ENCODE assay signal across 10 cellular contexts in the genomic region with DNA sequence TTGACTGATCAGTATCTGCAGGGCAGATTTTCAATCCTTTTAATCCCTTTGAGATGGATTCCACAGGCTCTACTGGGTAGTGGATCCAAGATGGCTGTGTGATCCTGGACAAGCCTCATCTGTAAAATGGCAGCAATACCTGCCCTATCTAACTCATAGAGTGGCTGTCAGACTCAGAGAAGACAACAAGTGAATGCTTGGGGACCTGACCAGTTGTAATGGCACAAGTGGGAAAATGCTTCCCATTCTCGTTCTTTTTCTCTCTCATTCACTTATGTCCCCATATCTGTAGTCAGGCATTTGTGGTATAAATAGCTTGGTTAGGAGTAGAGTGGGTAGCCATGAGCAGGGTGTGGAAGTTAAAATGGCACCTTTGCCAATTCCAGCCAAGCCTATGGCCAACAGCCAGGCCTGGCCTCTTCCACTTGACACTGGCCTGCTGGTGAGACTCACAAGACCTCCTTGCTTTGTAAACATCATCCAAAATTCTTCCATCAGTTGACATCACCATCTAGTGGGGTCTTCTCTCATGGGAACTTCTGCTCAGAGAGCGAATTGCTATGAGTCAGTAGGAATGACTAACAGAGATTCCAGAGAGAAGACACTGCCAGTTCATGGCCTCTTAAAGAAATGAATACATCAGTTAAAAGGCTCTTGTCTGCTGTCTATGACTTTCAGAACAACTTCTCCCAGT.
DNase-seq lines count a peak whose midpoint lies in the region; ATAC-seq and TF ChIP-seq lines count a peak whose summit lies in the region.
"Had no signal": no experiment of that assay in that cellular context is flagged by ENCODE, and none has a peak within 500 bp of the region (broad histone marks: within the 10 kb centered on the region; RNA-seq: fewer than 3 reads in every experiment).

No MANE protein-coding gene starts in this region.

- H3K27me3 ChIP-seq in HAP-1 (ENCODE audit: low read depth): no peaks in the 10 kb centered on the region
- H3K27me3 ChIP-seq: cardiac muscle cell, suprapubic skin had no signal

- POLR2A ChIA-PET in activated CD8-positive, alpha-beta T cell treated with anti-CD3 and anti-CD28 coated beads for 36 hours (lab: Charles Lee): no interaction called here

- no peaks in the 10 kb centered on the region for H3K36me3 Mint-ChIP-seq in activated CD8-positive, alpha-beta T cell treated with anti-CD3 and anti-CD28 coated beads for 36 hours (ENCODE audit: low read depth)
- peaks cover 0 to 3% (median 0%) of the 10 kb centered on the region in 3 donors for H3K36me3 Mint-ChIP-seq in immature natural killer cell
- H3K36me3 Mint-ChIP-seq: naive B cell had no signal

- intact Hi-C loops in activated CD8-positive, alpha-beta T cell treated with anti-CD3 and anti-CD28 coated beads for 36 hours (cut with micrococcal nuclease): no loop called here

- DNase-seq in HK-2 (ENCODE audit: unreplicated experiment) (peak; percentile 42), epithelial cell of esophagus (ENCODE audit: low read depth) (peak; percentile 32), HAP-1 (ENCODE audit: low spot score in 2 of 2) (no peak), NCI-H526 treated with DMSO at 0.1 percent for 48 hours (lab: John Stamatoyannopoulos, UW) (no peak), immature natural killer cell (no peak)
- DNase-seq in activated CD8-positive, alpha-beta T cell treated with anti-CD3 and anti-CD28 coated beads for 36 hours: no peak
- DNase-seq: naive B cell had no signal

- in situ Hi-C loops in HAP-1 (cut with MboI; ENCODE audit: low sequenced_read_pairs): no loop called here

- H3K27me3 Mint-ChIP-seq in activated CD8-positive, alpha-beta T cell treated with anti-CD3 and anti-CD28 coated beads for 36 hours: no peaks in the 10 kb centered on the region
- H3K27me3 Mint-ChIP-seq in immature natural killer cell (ENCODE audit: low read depth in 3 of 3): peaks cover 0 to 7% (median 0%) of the 10 kb centered on the region in 3 donors

- no peak for TF ChIP-seq CTCF in epithelial cell of esophagus (IDR thresholded peaks at IDR 0.05; ENCODE audit: insufficient read depth, low read depth, low read length, missing control alignments)
- no peak for TF ChIP-seq CTCF in activated CD8-positive, alpha-beta T cell treated with anti-CD3 and anti-CD28 coated beads for 36 hours (IDR thresholded peaks at IDR 0.05)

- CTCF ChIA-PET in activated CD8-positive, alpha-beta T cell treated with anti-CD3 and anti-CD28 coated beads for 36 hours (lab: Charles Lee): no interaction called here

- no peaks in the 10 kb centered on the region for H3K9me3 ChIP-seq in HAP-1
- H3K9me3 ChIP-seq: suprapubic skin had no signal

- H3K4me1 ChIP-seq in HAP-1: peaks cover 8% of the 10 kb centered on the region
- H3K4me1 ChIP-seq: suprapubic skin had no signal

- H3K4me3 ChIP-seq in epithelial cell of esophagus (ENCODE audit: low read length) (no peak overlapping the region), HAP-1 (no peak overlapping the region)
- H3K4me3 ChIP-seq: cardiac muscle cell, suprapubic skin had no signal

- peak; percentile 19 for ATAC-seq in GM21381 (IDR thresholded peaks at IDR 0.05; ENCODE audit: unreplicated experiment)
- ATAC-seq in activated CD8-positive, alpha-beta T cell treated with anti-CD3 and anti-CD28 coated beads for 36 hours: no peak

- peaks cover 1% of the 10 kb centered on the region for H3K9me3 Mint-ChIP-seq in activated CD8-positive, alpha-beta T cell treated with anti-CD3 and anti-CD28 coated beads for 36 hours
- peaks cover 0 to 5% (median 0%) of the 10 kb centered on the region in 6 donors for H3K9me3 Mint-ChIP-seq in immature natural killer cell

- H3K36me3 ChIP-seq in HAP-1 (replicated peaks): no peaks in the 10 kb centered on the region
- H3K36me3 ChIP-seq: cardiac muscle cell, suprapubic skin had no signal

- H3K4me3 Mint-ChIP-seq in activated CD8-positive, alpha-beta T cell treated with anti-CD3 and anti-CD28 coated beads for 36 hours: no peak overlapping the region
- no peak overlapping the region for H3K4me3 Mint-ChIP-seq in immature natural killer cell

- no peak overlapping the region for H3K27ac Mint-ChIP-seq in activated CD8-positive, alpha-beta T cell treated with anti-CD3 and anti-CD28 coated beads for 36 hours
- H3K27ac Mint-ChIP-seq in immature natural killer cell: no peak overlapping the region
- H3K27ac Mint-ChIP-seq: naive B cell had no signal

- no peaks in the 10 kb centered on the region for H3K4me1 Mint-ChIP-seq in activated CD8-positive, alpha-beta T cell treated with anti-CD3 and anti-CD28 coated beads for 36 hours (ENCODE audit: low read depth)
- no peaks in the 10 kb centered on the region for H3K4me1 Mint-ChIP-seq in immature natural killer cell

Comparison
In these comparisons a context has a peak if more than half of its experiments do, and no peak if none do; other contexts are left out.
1. DNase-seq: peak in HK-2 (single experiment) and epithelial cell of esophagus (single experiment); none in HAP-1 (0 of 2), activated CD8-positive, alpha-beta T cell treated with anti-CD3 and anti-CD28 coated beads for 36 hours (single experiment), NCI-H526 treated with DMSO at 0.1 percent for 48 hours (single experiment) and immature natural killer cell (0 of 3).